Comparison of ENCODE assay signal across 5 cellular contexts in the genomic region with DNA sequence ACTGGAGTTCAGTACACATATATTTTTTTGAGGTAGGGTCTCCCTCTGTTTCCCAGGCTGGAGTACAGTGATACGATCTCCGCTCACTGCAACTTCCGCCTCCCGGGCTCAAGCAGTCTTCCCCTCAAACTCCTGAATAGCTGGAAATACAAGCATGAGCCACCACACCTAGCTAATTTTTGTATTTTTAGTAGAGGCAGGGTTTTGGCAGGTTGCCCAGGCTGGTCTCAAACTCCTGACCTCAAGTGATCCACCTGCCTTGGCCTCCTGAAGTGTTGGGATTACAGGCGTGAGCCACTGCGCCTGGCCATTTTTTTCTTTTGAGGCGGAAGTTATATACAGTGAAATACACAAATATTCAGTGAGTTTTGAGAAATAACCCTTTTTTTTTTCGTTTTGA. TPM values are rescaled to one million over a fixed set of nuclear protein-coding genes. Genes with fewer than 3 reads are reported as not detected.
"Had no signal": no experiment of that assay in that cellular context is flagged by ENCODE, and none has a peak within 500 bp of the region (broad histone marks: within the 10 kb centered on the region; RNA-seq: fewer than 3 reads in every experiment).

No MANE protein-coding gene starts in this region.

RNA-seq across cellular contexts. Expression of a gene that starts 46.9 kb away (rescaled TPM):
- total RNA-seq: astrocyte, breast epithelium, LHCN-M2, SJSA1 had no signal
- polyA plus RNA-seq: SK-N-SH had no signal
